ENCODE assay signal across 23 cellular contexts in genomic region chr6:110337481-110337880, GRCh38. TPM values are rescaled to one million over a fixed set of nuclear protein-coding genes. Genes with fewer than 3 reads are reported as not detected.
"Had no signal": no experiment of that assay in that cellular context is flagged by ENCODE, and none has a peak within 500 bp of the region (broad histone marks: within the 10 kb centered on the region; RNA-seq: fewer than 3 reads in every experiment).

No MANE protein-coding gene starts in this region.

- H3K4me3 ChIP-seq: body of pancreas, colonic mucosa, gastroesophageal sphincter, heart right ventricle, left ventricle myocardium inferior, mucosa of descending colon, transverse colon, uterus had no signal

- ATAC-seq: activated naive CD4-positive, alpha-beta T cell treated with anti-CD3 and anti-CD28 coated beads, Interleukin-2, amount 50 U/mL, for 72 hours; body of pancreas; gastroesophageal sphincter; heart right ventricle; mucosa of descending colon had no signal

- H3K27ac ChIP-seq: body of pancreas, colonic mucosa, heart right ventricle, left ventricle myocardium inferior, transverse colon, uterus, WERI-Rb-1 had no signal

- DNase-seq: activated CD4-positive, alpha-beta T cell treated with anti-CD3 and anti-CD28 coated beads for 1 hour; activated CD4-positive, alpha-beta T cell treated with anti-CD3 and anti-CD28 coated beads, Interleukin-2, amount 50 U/mL, for 4 hours; activated gamma-delta T cell treated with Interleukin-2 at 50 U/mL for 16 hours; amniotic stem cell; body of pancreas; caudate nucleus; colonic mucosa; heart right ventricle; left ventricle myocardium inferior; mammary epithelial cell; mucosa of descending colon; naive B cell; retina; stimulated activated CD4-positive, alpha-beta T cell treated with anti-CD3 and anti-CD28 coated beads, Interleukin-2, amount 100 ng/mL, for 24 hours; stimulated activated naive CD4-positive, alpha-beta T cell treated with Interleukin-2 at 50 U/mL for 16 hours; substantia nigra; transverse colon; uterus; WERI-Rb-1 had no signal

RNA-seq across cellular contexts. Expression of gene METTL24, which starts 20.7 kb away (rescaled TPM):
- total RNA-seq: activated naive CD4-positive, alpha-beta T cell treated with anti-CD3 and anti-CD28 coated beads, Interleukin-2, amount 50 U/mL, for 72 hours; endothelial cell of umbilical vein; mammary epithelial cell; T-helper 2 cell treated with Interferon-gamma antibody and Interleukin-4, amounts not matched to agents 100 ng/mL and 5 ng/mL, for 36 hours had no signal
